30 cellular contexts compared by ENCODE assay signal in the genomic region with DNA sequence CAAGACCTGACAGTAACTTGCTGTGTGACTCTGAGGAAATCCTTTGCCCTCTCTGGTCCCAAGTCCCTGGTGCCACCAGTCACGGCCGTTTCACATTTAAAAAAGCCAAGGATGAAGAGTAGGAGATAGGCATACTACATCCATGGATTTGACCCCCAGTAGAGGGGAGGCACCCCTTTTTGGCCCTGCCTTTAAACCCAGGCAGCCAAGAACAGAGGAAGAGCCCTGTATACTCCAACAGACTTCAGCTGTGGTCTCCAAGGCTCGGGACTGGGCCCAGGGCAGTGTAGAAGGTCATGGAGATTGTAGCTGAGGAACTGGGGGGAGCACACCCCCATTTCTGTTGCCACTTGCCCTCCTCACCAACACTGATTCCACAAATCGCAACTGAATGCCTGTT. TPM values are rescaled to one million over a fixed set of nuclear protein-coding genes. Genes with fewer than 3 reads are reported as not detected.
"Had no signal": no experiment of that assay in that cellular context is flagged by ENCODE, and none has a peak within 500 bp of the region (broad histone marks: within the 10 kb centered on the region; RNA-seq: fewer than 3 reads in every experiment).

No MANE protein-coding gene starts in this region.

- H3K9ac ChIP-seq: parathyroid adenoma had no signal

- H3K36me3 ChIP-seq: gastroesophageal sphincter, heart left ventricle, neutrophil, right atrium auricular region, spleen, tibial artery, upper lobe of right lung, uterus had no signal

- FAIRE-seq: colon, kidney had no signal

- H3K79me2 ChIP-seq: hepatocyte, parathyroid adenoma had no signal

- H3K9me3 ChIP-seq: gastroesophageal sphincter, heart left ventricle, neutrophil, right atrium auricular region, spleen, testis, tibial artery, upper lobe of right lung, uterus had no signal

- ATAC-seq: gastroesophageal sphincter; heart left ventricle; left lobe of liver; natural killer cell; sciatic nerve; stimulated activated naive CD8-positive, alpha-beta T cell treated with anti-CD3 and anti-CD28 coated beads, Interleukin-15, Interleukin-2, amounts not matched to agents 100 U/mL and 50 U/mL, for 24 hours; upper lobe of right lung had no signal

- DNase-seq: dorsolateral prefrontal cortex; effector CD4-positive, alpha-beta T cell; heart left ventricle; natural killer cell; stimulated activated CD4-positive, alpha-beta T cell treated with anti-CD3 and anti-CD28 coated beads, Interleukin-4, amount 100 ng/mL, for 4 hours; stimulated activated naive CD8-positive, alpha-beta T cell treated with anti-CD3 and anti-CD28 coated beads, Interleukin-15, Interleukin-2, amounts not matched to agents 100 U/mL and 50 U/mL, for 24 hours; substantia nigra; testis; tibial artery; upper lobe of right lung; uterus had no signal

- H3K4me1 ChIP-seq: parathyroid adenoma, upper lobe of right lung, uterus had no signal

- H3K27me3 ChIP-seq: gastroesophageal sphincter, heart left ventricle, hepatocyte, right atrium auricular region, testis, tibial artery, upper lobe of right lung, uterus had no signal

- H3K27ac ChIP-seq: dorsolateral prefrontal cortex, gastroesophageal sphincter, heart left ventricle, hepatocyte, neutrophil, parathyroid adenoma, right atrium auricular region, skin epidermis, spleen, testis, tibial artery, upper lobe of right lung, uterus had no signal

- H2AFZ ChIP-seq: hepatocyte, parathyroid adenoma had no signal

- H3K4me2 ChIP-seq: hepatocyte had no signal

- H3K4me3 ChIP-seq: dorsolateral prefrontal cortex, gastroesophageal sphincter, heart left ventricle, hepatocyte, right atrium auricular region, skin epidermis, spleen, testis, tibial artery, upper lobe of right lung, uterus had no signal

RNA-seq across cellular contexts. Expression of a gene that starts 3.7 kb away (rescaled TPM):
- total RNA-seq: cerebellum, fibroblast of villous mesenchyme, gastroesophageal sphincter, hepatocyte, kidney, left lobe of liver, liver, lung microvascular endothelial cell, mesenteric fat pad, natural killer cell, omental fat pad, progenitor cell of endocrine pancreas, sciatic nerve, spleen, testis, uterus had no signal
- polyA plus RNA-seq: hepatocyte, liver, neural cell had no signal
